1 cellular context compared by ENCODE assay signal in genomic region chr3:50350213-50350526, GRCh38.
TF ChIP-seq lines count a peak whose summit lies in the region.

No MANE protein-coding gene starts in this region.

TF ChIP-seq in GM12878, 131 proteins besides CTCF, POLR2A, EP300 and RAD21:
- no peak for TF ChIP-seq ZNF207 (IDR thresholded peaks at IDR 0.05; ENCODE audit: borderline replicate concordance)
- TF ChIP-seq, protein P1, sequence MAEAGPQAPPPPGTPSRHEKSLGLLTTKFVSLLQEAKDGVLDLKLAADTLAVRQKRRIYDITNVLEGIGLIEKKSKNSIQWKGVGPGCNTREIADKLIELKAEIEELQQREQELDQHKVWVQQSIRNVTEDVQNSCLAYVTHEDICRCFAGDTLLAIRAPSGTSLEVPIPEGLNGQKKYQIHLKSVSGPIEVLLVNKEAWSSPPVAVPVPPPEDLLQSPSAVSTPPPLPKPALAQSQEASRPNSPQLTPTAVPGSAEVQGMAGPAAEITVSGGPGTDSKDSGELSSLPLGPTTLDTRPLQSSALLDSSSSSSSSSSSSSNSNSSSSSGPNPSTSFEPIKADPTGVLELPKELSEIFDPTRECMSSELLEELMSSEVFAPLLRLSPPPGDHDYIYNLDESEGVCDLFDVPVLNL (IDR thresholded peaks at IDR 0.05; ENCODE audit: low read depth, low read length), result no peak
- TF ChIP-seq IRF5 (IDR thresholded peaks at IDR 0.05; ENCODE audit: borderline replicate concordance), result no peak
- no peak for TF ChIP-seq MAX (IDR thresholded peaks at IDR 0.05; ENCODE audit: low read depth, low read length)
- no peak for TF ChIP-seq RCOR1 (conservative IDR thresholded peaks at IDR 0.05; ENCODE audit: low read depth, low read length)
- TF ChIP-seq BHLHE40 (IDR thresholded peaks at IDR 0.05; ENCODE audit: borderline replicate concordance in 1 of 2, low read depth in 2 of 2, low read length in 1 of 2), result no peak
- TF ChIP-seq ETV6 (conservative IDR thresholded peaks at IDR 0.05 in 1 of 2, IDR thresholded peaks at IDR 0.05 in 1 of 2; ENCODE audit: borderline replicate concordance in 1 of 2, low read depth in 1 of 2), result no peak
- no peak for TF ChIP-seq CREM (IDR thresholded peaks at IDR 0.05; ENCODE audit: low read depth)
- TF ChIP-seq TCF3 (IDR thresholded peaks at IDR 0.05; ENCODE audit: borderline replicate concordance, insufficient read depth, low read depth, low read length), result no peak
- TF ChIP-seq ZNF217 (IDR thresholded peaks at IDR 0.05), result no peak
- no peak for TF ChIP-seq CBFB (IDR thresholded peaks at IDR 0.05; ENCODE audit: low read depth)
- no peak for TF ChIP-seq YY1 (IDR thresholded peaks at IDR 0.05; ENCODE audit: low read depth, low read length)
- no peak for TF ChIP-seq TCF12 (IDR thresholded peaks at IDR 0.05; ENCODE audit: low read depth, low read length)
- no peak for TF ChIP-seq ZNF592 (IDR thresholded peaks at IDR 0.05)
- TF ChIP-seq PKNOX1 (IDR thresholded peaks at IDR 0.05), result no peak
- TF ChIP-seq RUNX3 (IDR thresholded peaks at IDR 0.05; ENCODE audit: low read length), result no peak
- no peak for TF ChIP-seq CHD1 (IDR thresholded peaks at IDR 0.05; ENCODE audit: low read depth, low read length)
- no peak for TF ChIP-seq HDAC6 (IDR thresholded peaks at IDR 0.05; ENCODE audit: unreplicated experiment)
